ENCODE assay signal across 13 cellular contexts in genomic region chr2:25377822-25378421, GRCh38. TPM values are rescaled to one million over a fixed set of nuclear protein-coding genes. Genes with fewer than 3 reads are reported as not detected.
DNase-seq lines count a peak whose midpoint lies in the region; ATAC-seq and TF ChIP-seq lines count a peak whose summit lies in the region.
"Had no signal": no experiment of that assay in that cellular context is flagged by ENCODE, and none has a peak within 500 bp of the region (broad histone marks: within the 10 kb centered on the region; RNA-seq: fewer than 3 reads in every experiment).

No MANE protein-coding gene starts in this region.

- H3K4me1 Mint-ChIP-seq in activated naive CD4-positive, alpha-beta T cell treated with anti-CD3 and anti-CD28 coated beads, Interleukin-2, amount 50 U/mL, for 24 hours: peaks cover 37% of the 10 kb centered on the region

- peaks cover 21% of the 10 kb centered on the region for H3K4me1 ChIP-seq in lower lobe of right lung
- no peaks in the 10 kb centered on the region for H3K4me1 ChIP-seq in aorta (ENCODE audit: control insufficient read depth in 1 of 2, insufficient read depth in 2 of 2, low read length in 2 of 2)

- WGBS in aorta, 2 donors: 95 to 97% methylated on average over 22 of the region's 22 CpGs

- peak overlapping the region; percentile 99 for H3K27ac Mint-ChIP-seq in activated naive CD4-positive, alpha-beta T cell treated with anti-CD3 and anti-CD28 coated beads, Interleukin-2, amount 50 U/mL, for 24 hours
- peak overlapping the region; percentile 87 to 95 for H3K27ac Mint-ChIP-seq in activated naive CD4-positive, alpha-beta T cell treated with anti-CD3 and anti-CD28 coated beads, Interleukin-2, amount 50 U/mL, for 72 hours

- peak overlapping the region; percentile 77 for H3K4me3 Mint-ChIP-seq in activated naive CD4-positive, alpha-beta T cell treated with anti-CD3 and anti-CD28 coated beads, Interleukin-2, amount 50 U/mL, for 24 hours

- intact Hi-C loops in lower lobe of right lung (cut with DNase I): no loop called here
- intact Hi-C loops in aorta (cut with DNase I): loop anchor here in 1 of 2 donors (2.0 to 10.0 kb wide), 3 partner anchors 35 to 147 kb away; no protein-coding TSS in a partner anchor

- DNase-seq in activated naive CD4-positive, alpha-beta T cell treated with anti-CD3 and anti-CD28 coated beads, Interleukin-2, amount 50 U/mL, for 16 hours: no peak
- peak in 1 of 2 donors; percentile 53 for DNase-seq in activated naive CD4-positive, alpha-beta T cell treated with anti-CD3 and anti-CD28 coated beads, Interleukin-2, amount 50 U/mL, for 72 hours (ENCODE audit: low spot score in 2 of 2)
- DNase-seq in lower lobe of right lung (peak; percentile 24), aorta (peak; percentile 47 to 61), NCI-H226 (no peak), DMS 273 treated with DMSO at 0.1 percent for 48 hours (lab: John Stamatoyannopoulos, UW) (no peak)
- DNase-seq: foreskin fibroblast, KBM-7, left ventricle myocardium superior, NCI-H2227 treated with DMSO at 0.1 percent for 48 hours had no signal

- H3K36me3 ChIP-seq in lower lobe of right lung: no peaks in the 10 kb centered on the region
- H3K36me3 ChIP-seq in aorta (ENCODE audit: control insufficient read depth in 1 of 2, insufficient read depth in 2 of 2, low read length in 1 of 2): no peaks in the 10 kb centered on the region

- no peak overlapping the region for H3K27ac ChIP-seq in lower lobe of right lung
- no peak overlapping the region for H3K27ac ChIP-seq in aorta (ENCODE audit: low read depth in 1 of 2, low read length in 2 of 2)

- no peak for TF ChIP-seq CTCF in lower lobe of right lung (IDR thresholded peaks at IDR 0.05)

- H3K9me3 ChIP-seq in lower lobe of right lung: no peaks in the 10 kb centered on the region
- H3K9me3 ChIP-seq in aorta (ENCODE audit: control insufficient read depth, low read length): no peaks in the 10 kb centered on the region
- H3K9me3 ChIP-seq: SK-N-SH had no signal

- no peak for ATAC-seq in activated naive CD4-positive, alpha-beta T cell treated with anti-CD3 and anti-CD28 coated beads, Interleukin-2, amount 50 U/mL, for 72 hours
- ATAC-seq in lower lobe of right lung: no peak
- no peak for ATAC-seq in aorta (ENCODE audit: low FRiP score)
- no peak for ATAC-seq in HG03280 (IDR thresholded peaks at IDR 0.05; ENCODE audit: unreplicated experiment)

- peaks cover 4% of the 10 kb centered on the region for H3K36me3 Mint-ChIP-seq in activated naive CD4-positive, alpha-beta T cell treated with anti-CD3 and anti-CD28 coated beads, Interleukin-2, amount 50 U/mL, for 24 hours
- no peaks in the 10 kb centered on the region for H3K36me3 Mint-ChIP-seq in activated naive CD4-positive, alpha-beta T cell treated with anti-CD3 and anti-CD28 coated beads, Interleukin-2, amount 50 U/mL, for 72 hours

- no peaks in the 10 kb centered on the region for H3K9me3 Mint-ChIP-seq in activated naive CD4-positive, alpha-beta T cell treated with anti-CD3 and anti-CD28 coated beads, Interleukin-2, amount 50 U/mL, for 24 hours
- H3K9me3 Mint-ChIP-seq in activated naive CD4-positive, alpha-beta T cell treated with anti-CD3 and anti-CD28 coated beads, Interleukin-2, amount 50 U/mL, for 72 hours: no peaks in the 10 kb centered on the region

- H3K27me3 Mint-ChIP-seq in activated naive CD4-positive, alpha-beta T cell treated with anti-CD3 and anti-CD28 coated beads, Interleukin-2, amount 50 U/mL, for 24 hours: no peaks in the 10 kb centered on the region

- H3K4me3 ChIP-seq in lower lobe of right lung (no peak overlapping the region), aorta (ENCODE audit: low read length in 2 of 2) (no peak overlapping the region)

- H3K27me3 ChIP-seq in lower lobe of right lung (ENCODE audit: low read depth) (no peaks in the 10 kb centered on the region), aorta (ENCODE audit: control insufficient read depth in 1 of 2, insufficient read depth in 2 of 2, low read length in 1 of 2) (no peaks in the 10 kb centered on the region)

RNA-seq across cellular contexts. Expression of gene DNMT3A, which starts 36.2 kb away (rescaled TPM):
- total RNA-seq in activated naive CD4-positive, alpha-beta T cell treated with anti-CD3 and anti-CD28 coated beads, Interleukin-2, amount 50 U/mL, for 72 hours: 10 to 100 TPM; 83.1 to 89.6 TPM
- total RNA-seq in lower lobe of right lung (35.6 TPM), aorta (10 to 100 TPM; 32.5 to 48.2 TPM)
- polyA plus RNA-seq in aorta: 10 to 100 TPM in 1 of 2 donors, 1 to 10 TPM in 1; 9.4 to 11.6 TPM

Comparison
In these comparisons a context has a peak if more than half of its experiments do, and no peak if none do; other contexts are left out.
1. DNase-seq: peak in lower lobe of right lung (single experiment) and aorta (2 of 2); none in activated naive CD4-positive, alpha-beta T cell treated with anti-CD3 and anti-CD28 coated beads, Interleukin-2, amount 50 U/mL, for 16 hours (single experiment), NCI-H226 (single experiment) and DMS 273 treated with DMSO at 0.1 percent for 48 hours (single experiment).